ENCODE assay signal across 24 cellular contexts in genomic region chr5:152218694-152219093, GRCh38.
"Had no signal": no experiment of that assay in that cellular context is flagged by ENCODE, and none has a peak within 500 bp of the region (broad histone marks: within the 10 kb centered on the region; RNA-seq: fewer than 3 reads in every experiment).

No MANE protein-coding gene starts in this region.

- DNase-seq: activated CD4-positive, alpha-beta T cell treated with anti-CD3 and anti-CD28 coated beads, Interleukin-2, amount 10 ng/mL, durations not matched to agents 24 days and 14 days; activated CD8-positive, alpha-beta memory T cell treated with anti-CD3 and anti-CD28 coated beads, Interleukin-2, amount 10 ng/mL, durations not matched to agents 7 days and 5 days; activated CD8-positive, alpha-beta T cell treated with anti-CD3 and anti-CD28 coated beads for 36 hours; activated gamma-delta T cell; activated naive CD4-positive, alpha-beta T cell treated with anti-CD3 and anti-CD28 coated beads, Interleukin-2, amount 50 U/mL, for 16 hours; activated naive CD8-positive, alpha-beta T cell treated with anti-CD3 and anti-CD28 coated beads, Interleukin-2, amount 50 U/mL, for 24 hours; activated T-cell treated with anti-CD3 and anti-CD28 coated beads for 4 hours; anterior cingulate cortex; body of pancreas; foreskin fibroblast; kidney; lower lobe of right lung; naive B cell; occipital lobe; small intestine; stimulated activated CD4-positive, alpha-beta T cell treated with anti-CD3 and anti-CD28 coated beads, Interleukin-2, amount 100 ng/mL, for 24 hours; stomach; T1000; transverse colon; uterus had no signal

- H3K27ac Mint-ChIP-seq: activated CD4-positive, alpha-beta T cell treated with anti-CD3 and anti-CD28 coated beads, Interleukin-2, amount 10 ng/mL, durations not matched to agents 24 days and 14 days; activated CD8-positive, alpha-beta memory T cell treated with anti-CD3 and anti-CD28 coated beads, Interleukin-2, amount 10 ng/mL, durations not matched to agents 7 days and 5 days; activated CD8-positive, alpha-beta T cell treated with anti-CD3 and anti-CD28 coated beads for 36 hours; activated naive CD8-positive, alpha-beta T cell treated with anti-CD3 and anti-CD28 coated beads, Interleukin-2, amount 50 U/mL, for 24 hours; naive B cell; stimulated activated memory B cell treated with anti-CD40 and anti-IgM and Interleukin-4, amounts not matched to agents 10 μg/mL and 1 μg/mL and 100 μg/mL, for 72 hours had no signal

- H3K9me3 Mint-ChIP-seq: activated CD4-positive, alpha-beta T cell treated with anti-CD3 and anti-CD28 coated beads, Interleukin-2, amount 10 ng/mL, durations not matched to agents 24 days and 14 days; neural crest cell had no signal

- H3K4me3 ChIP-seq: body of pancreas, lower lobe of right lung, stomach, transverse colon, uterus had no signal

- H3K4me3 Mint-ChIP-seq: activated CD4-positive, alpha-beta T cell treated with anti-CD3 and anti-CD28 coated beads, Interleukin-2, amount 10 ng/mL, durations not matched to agents 24 days and 14 days; activated CD8-positive, alpha-beta memory T cell treated with anti-CD3 and anti-CD28 coated beads, Interleukin-2, amount 10 ng/mL, durations not matched to agents 7 days and 5 days; activated CD8-positive, alpha-beta T cell treated with anti-CD3 and anti-CD28 coated beads for 36 hours; activated naive CD8-positive, alpha-beta T cell treated with anti-CD3 and anti-CD28 coated beads, Interleukin-2, amount 50 U/mL, for 24 hours; naive B cell; neural crest cell; stimulated activated memory B cell treated with anti-CD40 and anti-IgM and Interleukin-4, amounts not matched to agents 10 μg/mL and 1 μg/mL and 100 μg/mL, for 72 hours had no signal

- ATAC-seq: activated CD8-positive, alpha-beta memory T cell treated with anti-CD3 and anti-CD28 coated beads, Interleukin-2, amount 10 ng/mL, durations not matched to agents 7 days and 5 days; activated CD8-positive, alpha-beta T cell treated with anti-CD3 and anti-CD28 coated beads for 36 hours; activated naive CD8-positive, alpha-beta T cell treated with anti-CD3 and anti-CD28 coated beads, Interleukin-2, amount 50 U/mL, for 24 hours; body of pancreas; left lobe of liver; lower lobe of right lung; sciatic nerve; stimulated activated memory B cell treated with anti-CD40 and anti-IgM and Interleukin-4, amounts not matched to agents 10 μg/mL and 1 μg/mL and 100 μg/mL, for 72 hours had no signal

- H3K27me3 Mint-ChIP-seq: activated CD4-positive, alpha-beta T cell treated with anti-CD3 and anti-CD28 coated beads, Interleukin-2, amount 10 ng/mL, durations not matched to agents 24 days and 14 days; activated CD8-positive, alpha-beta memory T cell treated with anti-CD3 and anti-CD28 coated beads, Interleukin-2, amount 10 ng/mL, durations not matched to agents 7 days and 5 days; activated CD8-positive, alpha-beta T cell treated with anti-CD3 and anti-CD28 coated beads for 36 hours; naive B cell; stimulated activated memory B cell treated with anti-CD40 and anti-IgM and Interleukin-4, amounts not matched to agents 10 μg/mL and 1 μg/mL and 100 μg/mL, for 72 hours had no signal

- H3K36me3 Mint-ChIP-seq: activated CD8-positive, alpha-beta memory T cell treated with anti-CD3 and anti-CD28 coated beads, Interleukin-2, amount 10 ng/mL, durations not matched to agents 7 days and 5 days; naive B cell; stimulated activated memory B cell treated with anti-CD40 and anti-IgM and Interleukin-4, amounts not matched to agents 10 μg/mL and 1 μg/mL and 100 μg/mL, for 72 hours had no signal

- H3K4me1 Mint-ChIP-seq: activated CD4-positive, alpha-beta T cell treated with anti-CD3 and anti-CD28 coated beads, Interleukin-2, amount 10 ng/mL, durations not matched to agents 24 days and 14 days; activated CD8-positive, alpha-beta memory T cell treated with anti-CD3 and anti-CD28 coated beads, Interleukin-2, amount 10 ng/mL, durations not matched to agents 7 days and 5 days; activated naive CD8-positive, alpha-beta T cell treated with anti-CD3 and anti-CD28 coated beads, Interleukin-2, amount 50 U/mL, for 24 hours; naive B cell; neural crest cell; stimulated activated memory B cell treated with anti-CD40 and anti-IgM and Interleukin-4, amounts not matched to agents 10 μg/mL and 1 μg/mL and 100 μg/mL, for 72 hours had no signal
